17 cellular contexts compared by ENCODE assay signal in the genomic region with DNA sequence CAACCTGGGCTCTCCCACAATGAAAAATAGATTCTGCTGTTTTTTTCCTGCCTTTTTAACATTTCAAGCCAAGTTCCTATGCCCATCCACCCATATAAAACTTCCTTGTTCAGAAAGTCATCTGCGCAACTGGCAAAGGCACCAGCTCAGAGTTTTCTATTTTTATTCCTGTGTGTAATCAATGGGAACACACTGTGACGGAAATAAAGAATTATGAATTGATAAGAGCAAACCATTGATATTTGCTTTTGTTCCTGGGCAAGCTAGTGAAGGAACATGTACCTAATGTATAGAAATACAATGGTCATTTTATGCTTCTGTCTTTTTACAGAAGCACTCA. TPM values are rescaled to one million over a fixed set of nuclear protein-coding genes. Genes with fewer than 3 reads are reported as not detected.
DNase-seq lines count a peak whose midpoint lies in the region; ATAC-seq and TF ChIP-seq lines count a peak whose summit lies in the region.
"Had no signal": no experiment of that assay in that cellular context is flagged by ENCODE, and none has a peak within 500 bp of the region (broad histone marks: within the 10 kb centered on the region; RNA-seq: fewer than 3 reads in every experiment).

No MANE protein-coding gene starts in this region.

- intact Hi-C loops in ascending aorta (cut with DNase I) (no loop called here), psoas muscle (cut with DNase I) (no loop called here)

- no peaks in the 10 kb centered on the region for H4K20me1 ChIP-seq in BLaER1 treated with 17β-estradiol and CSF1 and Interleukin-3, amounts not matched to agents 10 nM and 100 nM

- WGBS in psoas muscle, 3 donors = 26 to 71% (median 51%) methylated on average over 2 of the region's 2 CpGs

- peak overlapping the region in 5 of 11 experiments; percentile 3 to 62 (median 24); a peak in 3 of 22 replicates for H3K27ac ChIP-seq in BLaER1 treated with 17β-estradiol and CSF1 and Interleukin-3, amounts not matched to agents 10 nM and 100 nM
- peak overlapping the region; percentile 54 to 68 for H3K27ac ChIP-seq in ascending aorta
- H3K27ac ChIP-seq in right atrium auricular region = peak overlapping the region; percentile 48 to 72
- H3K27ac ChIP-seq in psoas muscle = peak overlapping the region; percentile 41
- peak overlapping the region in 1 of 4 donors; percentile 1 for H3K27ac ChIP-seq in Peyer's patch

- peaks cover 11 to 22% (median 16%) of the 10 kb centered on the region in 11 experiments; a peak in 18 of 22 replicates for H3K9me3 ChIP-seq in BLaER1 treated with 17β-estradiol and CSF1 and Interleukin-3, amounts not matched to agents 10 nM and 100 nM (replicated peaks in 1 of 11)
- H3K9me3 ChIP-seq in ascending aorta (peaks cover 0 to 7% of the 10 kb centered on the region in 2 donors), right atrium auricular region (peaks cover 0 to 10% of the 10 kb centered on the region in 2 donors), psoas muscle (peaks cover 14% of the 10 kb centered on the region), Peyer's patch (no peaks in the 10 kb centered on the region)
- H3K9me3 ChIP-seq: esophagus squamous epithelium had no signal

- H3K27me3 ChIP-seq in BLaER1 treated with 17β-estradiol and CSF1 and Interleukin-3, amounts not matched to agents 10 nM and 100 nM = no peaks in the 10 kb centered on the region
- H3K27me3 ChIP-seq in ascending aorta (no peaks in the 10 kb centered on the region), right atrium auricular region (no peaks in the 10 kb centered on the region), psoas muscle (ENCODE audit: insufficient read depth in 3 of 3, low read length in 2 of 3) (no peaks in the 10 kb centered on the region), Peyer's patch (no peaks in the 10 kb centered on the region)
- H3K27me3 ChIP-seq: esophagus squamous epithelium had no signal

- H3K4me2 ChIP-seq in BLaER1 treated with 17β-estradiol and CSF1 and Interleukin-3, amounts not matched to agents 10 nM and 100 nM = peak overlapping the region; percentile 56 to 88 (median 68)

- ATAC-seq in psoas muscle (peak; percentile 57 to 90 (median 64)), GM21576 (IDR thresholded peaks at IDR 0.05; ENCODE audit: unreplicated experiment) (no peak), GM19455 (IDR thresholded peaks at IDR 0.05; ENCODE audit: unreplicated experiment) (no peak), GM19463 (IDR thresholded peaks at IDR 0.05; ENCODE audit: unreplicated experiment) (no peak)
- ATAC-seq: T-helper 17 cell had no signal

- H3K4me3 ChIP-seq in BLaER1 treated with 17β-estradiol and CSF1 and Interleukin-3, amounts not matched to agents 10 nM and 100 nM = peak overlapping the region in 1 of 10 experiments; percentile 13; a peak in 3 of 20 replicates
- peak overlapping the region in 1 of 2 donors; percentile 14 for H3K4me3 ChIP-seq in ascending aorta
- peak overlapping the region; percentile 2 to 25 for H3K4me3 ChIP-seq in right atrium auricular region
- peak overlapping the region; percentile 44 for H3K4me3 ChIP-seq in psoas muscle
- no peak overlapping the region for H3K4me3 ChIP-seq in Peyer's patch
- H3K4me3 ChIP-seq: esophagus squamous epithelium had no signal

- no peak for DNase-seq in ascending aorta (ENCODE audit: low spot score in 2 of 2)
- no peak for DNase-seq in right atrium auricular region (ENCODE audit: low spot score)
- no peak for DNase-seq in psoas muscle
- DNase-seq in Peyer's patch = no peak
- DNase-seq: activated CD4-positive, CD25-positive, alpha-beta regulatory T cell treated with anti-CD3 and anti-CD28 coated beads, Interleukin-2, amount 50 U/mL, for 72 hours; activated CD8-positive, alpha-beta memory T cell treated with anti-CD3 and anti-CD28 coated beads, Interleukin-2, amount 50 U/mL, for 48 hours; activated naive CD4-positive, alpha-beta T cell treated with Interleukin-2 at 50 U/mL for 16 hours; esophagus squamous epithelium; GF-D8; H9; NCI-H1417 treated with DMSO at 0.1 percent for 48 hours; NK-92 treated with Interleukin-12 subunit alpha and Interleukin-12 subunit beta, amount 100 ng/mL, for 24 hours; T-helper 17 cell had no signal

- H3K36me3 ChIP-seq in BLaER1 treated with 17β-estradiol and CSF1 and Interleukin-3, amounts not matched to agents 10 nM and 100 nM = no peaks in the 10 kb centered on the region
- H3K36me3 ChIP-seq in ascending aorta (no peaks in the 10 kb centered on the region), right atrium auricular region (no peaks in the 10 kb centered on the region), psoas muscle (ENCODE audit: insufficient read depth in 1 of 2, low read depth in 1 of 2) (no peaks in the 10 kb centered on the region), Peyer's patch (no peaks in the 10 kb centered on the region)
- H3K36me3 ChIP-seq: esophagus squamous epithelium had no signal

- no peak for TF ChIP-seq POLR2A in Peyer's patch (IDR thresholded peaks at IDR 0.05)

- peaks cover 15 to 28% (median 17%) of the 10 kb centered on the region in 10 experiments for H3K4me1 ChIP-seq in BLaER1 treated with 17β-estradiol and CSF1 and Interleukin-3, amounts not matched to agents 10 nM and 100 nM
- H3K4me1 ChIP-seq in ascending aorta (peaks cover 0 to 13% of the 10 kb centered on the region in 2 donors), right atrium auricular region (peaks cover 0 to 5% of the 10 kb centered on the region in 2 donors), psoas muscle (no peaks in the 10 kb centered on the region), Peyer's patch (no peaks in the 10 kb centered on the region)
- H3K4me1 ChIP-seq: esophagus squamous epithelium had no signal

- no peak for TF ChIP-seq CTCF in ascending aorta (IDR thresholded peaks at IDR 0.05)
- TF ChIP-seq CTCF in right atrium auricular region (IDR thresholded peaks at IDR 0.05) = no peak
- TF ChIP-seq CTCF in psoas muscle (IDR thresholded peaks at IDR 0.05) = no peak
- no peak for TF ChIP-seq CTCF in Peyer's patch (IDR thresholded peaks at IDR 0.05)

- peak overlapping the region in 6 of 11 experiments; percentile 3 to 62 (median 28); a peak in 7 of 22 replicates for H3K9ac ChIP-seq in BLaER1 treated with 17β-estradiol and CSF1 and Interleukin-3, amounts not matched to agents 10 nM and 100 nM

RNA-seq across cellular contexts. Expression of a gene that starts 30.7 kb away (rescaled TPM):
- total RNA-seq in ascending aorta = 53.4 TPM
- 10 to 100 TPM; 50.4 to 62.6 TPM for total RNA-seq in right atrium auricular region
- total RNA-seq in psoas muscle = 10 to 100 TPM; 52.5 to 95.2 (median 65.0) TPM
- 10 to 100 TPM in 2 of 3 donors, 1 to 10 TPM in 1; 7.8 to 21.9 (median 14.7) TPM for polyA plus RNA-seq in psoas muscle
- 10 to 100 TPM; 44.3 to 85.0 (median 60.3) TPM for total RNA-seq in Peyer's patch

Comparison
In these comparisons a context has a peak if more than half of its experiments do, and no peak if none do; other contexts are left out.
1. H3K4me3 ChIP-seq: peak in right atrium auricular region (2 of 2) and psoas muscle (single experiment); none in Peyer's patch (0 of 4).
2. ATAC-seq: peak in psoas muscle (4 of 4); none in GM21576 (single experiment), GM19455 (single experiment) and GM19463 (single experiment).